In the genomic region with DNA sequence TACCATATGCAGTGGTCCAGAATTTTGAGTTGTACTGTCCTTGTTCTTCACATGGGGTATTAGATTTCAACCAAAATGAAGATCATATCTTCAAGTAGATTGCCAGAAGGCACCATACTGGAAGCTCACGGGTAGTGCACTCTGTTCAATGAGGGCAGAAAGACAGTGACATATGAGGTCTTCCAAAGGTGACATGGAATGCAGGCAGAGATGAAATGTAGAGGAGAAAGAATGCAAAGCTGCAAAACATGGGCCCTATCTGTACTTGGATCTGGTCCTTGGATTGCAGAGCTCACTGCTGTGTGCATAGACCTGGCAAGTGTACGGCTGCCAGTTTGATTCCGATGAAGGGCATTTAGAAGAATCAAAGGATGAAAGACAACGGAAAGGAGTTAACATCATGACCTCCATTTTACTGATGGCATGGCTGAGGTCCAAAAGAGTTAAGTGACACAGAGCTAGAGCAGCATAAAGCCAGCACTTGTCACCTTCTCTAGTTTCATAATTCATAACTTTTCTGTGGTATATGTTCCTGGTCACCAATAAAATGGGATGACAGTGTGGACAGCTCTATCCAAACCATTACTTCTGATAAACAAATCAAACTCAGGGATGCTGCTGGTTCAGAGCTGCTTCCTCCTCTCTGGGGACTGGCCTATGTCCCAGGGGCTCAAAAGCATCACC, we compare ENCODE assay signal across 14 cellular contexts.
DNase-seq lines count a peak whose midpoint lies in the region; ATAC-seq and TF ChIP-seq lines count a peak whose summit lies in the region.
"Had no signal": no experiment of that assay in that cellular context is flagged by ENCODE, and none has a peak within 500 bp of the region (broad histone marks: within the 10 kb centered on the region; RNA-seq: fewer than 3 reads in every experiment).

No MANE protein-coding gene starts in this region.

- peaks cover 87% of the 10 kb centered on the region for H3K4me1 Mint-ChIP-seq in activated T-cell treated with anti-CD3 and anti-CD28 coated beads, Interleukin-2, amount 50 U/mL, for 72 hours (ENCODE audit: low read depth)

- 28 to 59% (median 36%) methylated on average over 4 of the region's 4 CpGs for WGBS in psoas muscle, 3 donors

- no peaks in the 10 kb centered on the region for H3K27me3 ChIP-seq in psoas muscle (ENCODE audit: insufficient read depth in 3 of 3, low read length in 2 of 3)

- H3K27ac Mint-ChIP-seq in activated T-cell treated with anti-CD3 and anti-CD28 coated beads, Interleukin-2, amount 50 U/mL, for 72 hours: peak overlapping the region; percentile 96

- H3K36me3 ChIP-seq in psoas muscle (ENCODE audit: insufficient read depth in 1 of 2, low read depth in 1 of 2): no peaks in the 10 kb centered on the region

- peak overlapping the region; percentile 67 for H3K27ac ChIP-seq in psoas muscle
- H3K27ac ChIP-seq: coronary artery, VCaP had no signal

- intact Hi-C loops in psoas muscle (cut with DNase I): loop anchor here in 1 of 2 donors (5.0 kb wide), 1 partner anchor 73 kb away; no protein-coding TSS in a partner anchor
- intact Hi-C loops in Right ventricle myocardium inferior (cut with DNase I): no loop called here

- ATAC-seq in activated T-cell treated with anti-CD3 and anti-CD28 coated beads, Interleukin-2, amount 50 U/mL, for 72 hours (replicated peaks in 1 of 2): peak in 1 of 2 donors; percentile 51
- ATAC-seq in GM21515 (IDR thresholded peaks at IDR 0.05; ENCODE audit: unreplicated experiment) (peak; percentile 22), psoas muscle (peak in 2 of 4 donors; percentile 27), HG03469 (IDR thresholded peaks at IDR 0.05; ENCODE audit: unreplicated experiment) (no peak), Right ventricle myocardium inferior (no peak)

- peaks cover 28 to 53% of the 10 kb centered on the region in 2 donors for H3K36me3 Mint-ChIP-seq in activated T-cell treated with anti-CD3 and anti-CD28 coated beads, Interleukin-2, amount 50 U/mL, for 72 hours (ENCODE audit: insufficient read depth in 2 of 2)

- peaks cover 3% of the 10 kb centered on the region in 2 donors for H3K9me3 Mint-ChIP-seq in activated T-cell treated with anti-CD3 and anti-CD28 coated beads, Interleukin-2, amount 50 U/mL, for 72 hours

- no peak overlapping the region for H3K4me3 ChIP-seq in psoas muscle
- H3K4me3 ChIP-seq: coronary artery, skin epidermis had no signal

- no peak for TF ChIP-seq CTCF in psoas muscle (IDR thresholded peaks at IDR 0.05)

- DNase-seq in activated T-cell treated with anti-CD3 and anti-CD28 coated beads, Interleukin-2, amount 50 U/mL, for 72 hours: no peak
- DNase-seq in activated T-cell treated with anti-CD3 and anti-CD28 coated beads for 4 hours (no peak), psoas muscle (no peak), medulla oblongata (ENCODE audit: extremely low spot score) (no peak), Right ventricle myocardium inferior (ENCODE audit: missing footprints) (no peak)
- DNase-seq: aorta, KG1, NCI-H1417 treated with DMSO at 0.1 percent for 48 hours had no signal

- H3K27me3 Mint-ChIP-seq in activated T-cell treated with anti-CD3 and anti-CD28 coated beads, Interleukin-2, amount 50 U/mL, for 72 hours (ENCODE audit: low read depth): no peaks in the 10 kb centered on the region

- peaks cover 33% of the 10 kb centered on the region for H3K4me1 ChIP-seq in psoas muscle

- H3K9me3 ChIP-seq in psoas muscle: no peaks in the 10 kb centered on the region

- peak overlapping the region in 1 of 2 donors; percentile 69 for H3K4me3 Mint-ChIP-seq in activated T-cell treated with anti-CD3 and anti-CD28 coated beads, Interleukin-2, amount 50 U/mL, for 72 hours

TF ChIP-seq in PFSK-1, 5 proteins besides CTCF, POLR2A, EP300 and RAD21:
- no peak for TF ChIP-seq TAF1 (IDR thresholded peaks at IDR 0.05; ENCODE audit: borderline replicate concordance, insufficient read depth, low read length)
- TF ChIP-seq SIN3A (IDR thresholded peaks at IDR 0.05; ENCODE audit: borderline replicate concordance, insufficient read depth, low read length): 0 out of 2 replicates have a peak, but pooled peaks have one; percentile 5
- TF ChIP-seq, protein P1, sequence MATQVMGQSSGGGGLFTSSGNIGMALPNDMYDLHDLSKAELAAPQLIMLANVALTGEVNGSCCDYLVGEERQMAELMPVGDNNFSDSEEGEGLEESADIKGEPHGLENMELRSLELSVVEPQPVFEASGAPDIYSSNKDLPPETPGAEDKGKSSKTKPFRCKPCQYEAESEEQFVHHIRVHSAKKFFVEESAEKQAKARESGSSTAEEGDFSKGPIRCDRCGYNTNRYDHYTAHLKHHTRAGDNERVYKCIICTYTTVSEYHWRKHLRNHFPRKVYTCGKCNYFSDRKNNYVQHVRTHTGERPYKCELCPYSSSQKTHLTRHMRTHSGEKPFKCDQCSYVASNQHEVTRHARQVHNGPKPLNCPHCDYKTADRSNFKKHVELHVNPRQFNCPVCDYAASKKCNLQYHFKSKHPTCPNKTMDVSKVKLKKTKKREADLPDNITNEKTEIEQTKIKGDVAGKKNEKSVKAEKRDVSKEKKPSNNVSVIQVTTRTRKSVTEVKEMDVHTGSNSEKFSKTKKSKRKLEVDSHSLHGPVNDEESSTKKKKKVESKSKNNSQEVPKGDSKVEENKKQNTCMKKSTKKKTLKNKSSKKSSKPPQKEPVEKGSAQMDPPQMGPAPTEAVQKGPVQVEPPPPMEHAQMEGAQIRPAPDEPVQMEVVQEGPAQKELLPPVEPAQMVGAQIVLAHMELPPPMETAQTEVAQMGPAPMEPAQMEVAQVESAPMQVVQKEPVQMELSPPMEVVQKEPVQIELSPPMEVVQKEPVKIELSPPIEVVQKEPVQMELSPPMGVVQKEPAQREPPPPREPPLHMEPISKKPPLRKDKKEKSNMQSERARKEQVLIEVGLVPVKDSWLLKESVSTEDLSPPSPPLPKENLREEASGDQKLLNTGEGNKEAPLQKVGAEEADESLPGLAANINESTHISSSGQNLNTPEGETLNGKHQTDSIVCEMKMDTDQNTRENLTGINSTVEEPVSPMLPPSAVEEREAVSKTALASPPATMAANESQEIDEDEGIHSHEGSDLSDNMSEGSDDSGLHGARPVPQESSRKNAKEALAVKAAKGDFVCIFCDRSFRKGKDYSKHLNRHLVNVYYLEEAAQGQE (IDR thresholded peaks at IDR 0.05; ENCODE audit: insufficient read depth in 1 of 2, low read depth in 2 of 2, low read length in 2 of 2): no peak
- TF ChIP-seq FOXP2 (optimal IDR thresholded peaks at IDR 0.05; ENCODE audit: borderline replicate concordance, extremely low read depth, extremely low read length, insufficient read depth): no peak
- TF ChIP-seq POLR2AphosphoS5 (IDR thresholded peaks at IDR 0.05; ENCODE audit: low read depth, low read length): no peak
